Comparison of ENCODE assay signal across 1 cellular context in genomic region chr4:171812377-171813194, GRCh38.
TF ChIP-seq lines count a peak whose summit lies in the region.

No MANE protein-coding gene starts in this region.

TF ChIP-seq in HepG2, 621 proteins besides CTCF, POLR2A, EP300 and RAD21:
- TF ChIP-seq PHF5A (CRISPR knock-in tag; IDR thresholded peaks at IDR 0.05; ENCODE audit: low read depth, unreplicated experiment) (no peak), MAFK (conservative IDR thresholded peaks at IDR 0.05 in 1 of 2, IDR thresholded peaks at IDR 0.05 in 1 of 2; ENCODE audit: low read length in 2 of 2) (no peak), TFAP4 (IDR thresholded peaks at IDR 0.05; ENCODE audit: borderline replicate concordance, low read depth) (no peak), ZNF770 (CRISPR knock-in tag; IDR thresholded peaks at IDR 0.05) (no peak), POLR2G (IDR thresholded peaks at IDR 0.05; ENCODE audit: low read depth, low read length) (no peak), FOXM1 (CRISPR knock-in tag; IDR thresholded peaks at IDR 0.05) (no peak), GTF2F1 (IDR thresholded peaks at IDR 0.05; ENCODE audit: low read length) (no peak), MAFF (IDR thresholded peaks at IDR 0.05; ENCODE audit: low read depth, low read length) (no peak)
TF ChIP-seq in HepG2: peak in this region for 0.
